In the genomic region with DNA sequence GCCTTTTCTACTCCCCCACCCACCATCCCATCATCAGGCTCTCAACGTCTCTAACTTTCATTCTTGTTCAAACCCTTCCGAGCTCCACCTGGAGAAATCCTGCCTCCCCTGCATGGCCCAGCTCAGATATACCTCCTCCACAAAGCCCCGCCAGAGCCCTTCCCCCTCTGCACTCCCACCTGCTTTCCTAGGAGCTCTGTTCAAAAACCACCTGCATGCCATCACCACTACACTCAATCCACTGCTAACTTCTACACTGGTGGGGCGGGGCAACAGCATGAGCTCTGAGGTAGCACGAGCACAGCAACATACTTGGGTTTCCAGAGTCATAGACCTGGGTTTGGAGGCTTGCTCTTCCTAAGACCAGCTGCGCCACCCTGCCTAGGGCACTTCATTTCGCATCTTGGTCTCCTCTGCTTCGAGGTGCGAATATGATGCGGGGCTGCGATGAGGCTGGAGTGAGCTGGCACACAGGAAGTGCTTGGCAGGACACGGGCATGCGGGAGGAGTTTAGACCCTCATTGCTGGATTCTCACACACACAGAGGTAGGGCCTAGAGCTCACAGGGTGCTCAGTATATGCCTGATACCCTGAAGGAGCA, we compare ENCODE assay signal across 13 cellular contexts. TPM values are rescaled to one million over a fixed set of nuclear protein-coding genes. Genes with fewer than 3 reads are reported as not detected.
DNase-seq lines count a peak whose midpoint lies in the region; ATAC-seq and TF ChIP-seq lines count a peak whose summit lies in the region.
"Had no signal": no experiment of that assay in that cellular context is flagged by ENCODE, and none has a peak within 500 bp of the region (broad histone marks: within the 10 kb centered on the region; RNA-seq: fewer than 3 reads in every experiment).

No MANE protein-coding gene starts in this region.

- H3K9me3 ChIP-seq in CD4-positive, alpha-beta memory T cell (ENCODE audit: control insufficient read depth in 1 of 2, low read length in 2 of 2), result no peaks in the 10 kb centered on the region
- no peaks in the 10 kb centered on the region for H3K9me3 ChIP-seq in mononuclear cell (ENCODE audit: low read depth, low read length)
- no peaks in the 10 kb centered on the region for H3K9me3 ChIP-seq in suprapubic skin
- H3K9me3 ChIP-seq: testis had no signal

- H3K27ac Mint-ChIP-seq in CD4-positive, alpha-beta memory T cell, result peak overlapping the region; percentile 58 to 92 (median 86)
- H3K27ac Mint-ChIP-seq in activated T-helper 17 cell treated with anti-CD3 and anti-CD28 coated beads, Interleukin-2, amount 50 U/mL, for 72 hours, result peak overlapping the region; percentile 94

- no peaks in the 10 kb centered on the region for H3K27me3 ChIP-seq in CD4-positive, alpha-beta memory T cell (ENCODE audit: insufficient read depth, low read length)
- no peaks in the 10 kb centered on the region for H3K27me3 ChIP-seq in mononuclear cell (ENCODE audit: insufficient read depth, low read length)
- H3K27me3 ChIP-seq in suprapubic skin, result no peaks in the 10 kb centered on the region
- H3K27me3 ChIP-seq: testis had no signal

- TF ChIP-seq POLR2A in suprapubic skin (IDR thresholded peaks at IDR 0.05), result no peak

- POLR2A ChIA-PET in CD4-positive, alpha-beta memory T cell (lab: Charles Lee; ENCODE audit: partially characterized antibody), result interaction anchor here (0.8 to 39.3 kb wide), 7 partner anchors 2 to 107 kb away, joined by 3 to 1390 read pairs (median 6); a partner anchor contains a TSS

- H3K27ac ChIP-seq in CD4-positive, alpha-beta memory T cell (ENCODE audit: low read depth, low read length), result peak overlapping the region; percentile 62
- no peak overlapping the region for H3K27ac ChIP-seq in suprapubic skin
- H3K27ac ChIP-seq: testis had no signal

- ATAC-seq in activated T-helper 17 cell treated with anti-CD3 and anti-CD28 coated beads, Interleukin-2, amount 50 U/mL, for 72 hours (replicated peaks), result no peak
- ATAC-seq in GM21367 (IDR thresholded peaks at IDR 0.05; ENCODE audit: unreplicated experiment), result no peak

- DNase-seq in CD4-positive, alpha-beta memory T cell, result no peak
- DNase-seq in occipital lobe (lab: John Stamatoyannopoulos, UW) (no peak), suprapubic skin (ENCODE audit: low spot score in 2 of 2) (no peak)
- DNase-seq: Calu3, GOT3, OCI-M1, retina, SW 1271, testis had no signal

- CTCF ChIA-PET in CD4-positive, alpha-beta memory T cell (lab: Charles Lee; ENCODE audit: partially characterized antibody), result interaction anchor here (0.7 to 5.2 kb wide), 17 partner anchors 11 to 142 kb away, joined by 3 to 30 read pairs (median 4); a partner anchor contains a TSS

- intact Hi-C loops in CD4-positive, alpha-beta memory T cell (cut with micrococcal nuclease), result loop anchor here (2.0 to 5.0 kb wide), 3 partner anchors 14 to 46 kb away; a partner anchor contains a TSS

- H3K36me3 Mint-ChIP-seq in CD4-positive, alpha-beta memory T cell, result peaks cover 45 to 64% of the 10 kb centered on the region in 2 donors
- peaks cover 95% of the 10 kb centered on the region for H3K36me3 Mint-ChIP-seq in activated T-helper 17 cell treated with anti-CD3 and anti-CD28 coated beads, Interleukin-2, amount 50 U/mL, for 72 hours (ENCODE audit: low read depth)

- peak overlapping the region; percentile 52 to 61 for H3K4me3 ChIP-seq in CD4-positive, alpha-beta memory T cell (ENCODE audit: low read length in 2 of 2)
- peak overlapping the region; percentile 71 for H3K4me3 ChIP-seq in GM12875 (ENCODE audit: low read depth, low read length)
- H3K4me3 ChIP-seq in mononuclear cell (ENCODE audit: low read length), result peak overlapping the region; percentile 52
- H3K4me3 ChIP-seq in suprapubic skin, result no peak overlapping the region
- H3K4me3 ChIP-seq: testis had no signal

- TF ChIP-seq CTCF in GM12875 (IDR thresholded peaks at IDR 0.05; ENCODE audit: borderline replicate concordance, insufficient read depth, low read depth, low read length) (no peak), suprapubic skin (IDR thresholded peaks at IDR 0.05) (no peak)

- peaks cover 66% of the 10 kb centered on the region for H3K4me1 ChIP-seq in CD4-positive, alpha-beta memory T cell (ENCODE audit: insufficient read depth, low read length)
- H3K4me1 ChIP-seq in mononuclear cell (ENCODE audit: insufficient read depth, low read length) (peaks cover 77% of the 10 kb centered on the region), suprapubic skin (no peaks in the 10 kb centered on the region)
- H3K4me1 ChIP-seq: testis had no signal

- TF ChIP-seq EP300 in suprapubic skin (IDR thresholded peaks at IDR 0.05), result no peak

- peak overlapping the region; percentile 81 to 97 (median 88) for H3K4me3 Mint-ChIP-seq in CD4-positive, alpha-beta memory T cell
- H3K4me3 Mint-ChIP-seq in activated T-helper 17 cell treated with anti-CD3 and anti-CD28 coated beads, Interleukin-2, amount 50 U/mL, for 72 hours, result peak overlapping the region; percentile 99

- WGBS in suprapubic skin, result 78% methylated on average over 12 of the region's 13 CpGs

- H3K9me3 Mint-ChIP-seq in CD4-positive, alpha-beta memory T cell, result no peaks in the 10 kb centered on the region
- H3K9me3 Mint-ChIP-seq in activated T-helper 17 cell treated with anti-CD3 and anti-CD28 coated beads, Interleukin-2, amount 50 U/mL, for 72 hours, result no peaks in the 10 kb centered on the region

- peaks cover 24% of the 10 kb centered on the region for H3K36me3 ChIP-seq in CD4-positive, alpha-beta memory T cell (ENCODE audit: insufficient read depth, low read length)
- H3K36me3 ChIP-seq in suprapubic skin, result no peaks in the 10 kb centered on the region

- peaks cover 42 to 85% (median 66%) of the 10 kb centered on the region in 4 donors for H3K4me1 Mint-ChIP-seq in CD4-positive, alpha-beta memory T cell
- peaks cover 24% of the 10 kb centered on the region for H3K4me1 Mint-ChIP-seq in activated T-helper 17 cell treated with anti-CD3 and anti-CD28 coated beads, Interleukin-2, amount 50 U/mL, for 72 hours

- H3K27me3 Mint-ChIP-seq in CD4-positive, alpha-beta memory T cell, result no peaks in the 10 kb centered on the region
- no peaks in the 10 kb centered on the region for H3K27me3 Mint-ChIP-seq in activated T-helper 17 cell treated with anti-CD3 and anti-CD28 coated beads, Interleukin-2, amount 50 U/mL, for 72 hours

RNA-seq across cellular contexts. Expression of a gene that starts 3.5 kb away (rescaled TPM):
- 100 to 1,000 TPM; 148 to 152 TPM for total RNA-seq in CD4-positive, alpha-beta memory T cell
- polyA plus RNA-seq in CD4-positive, alpha-beta memory T cell, result 100 to 1,000 TPM in 1 of 2 donors, 10 to 100 TPM in 1; 83.3 to 211 TPM
- 100 to 1,000 TPM; 103 to 191 TPM for total RNA-seq in activated T-helper 17 cell treated with anti-CD3 and anti-CD28 coated beads, Interleukin-2, amount 50 U/mL, for 72 hours
- total RNA-seq in mononuclear cell, result 132 TPM
- total RNA-seq in occipital lobe, result 0.62 TPM
- total RNA-seq in suprapubic skin, result 1 to 10 TPM in 3 of 4 donors, under 1 TPM in 1; 0.34 to 3.3 (median 1.7) TPM
- total RNA-seq: Calu3 had no signal

RNA-seq across cellular contexts. Expression of a gene that starts 44.5 kb away (rescaled TPM):
- under 1 TPM; 0.32 to 0.33 TPM for total RNA-seq in CD4-positive, alpha-beta memory T cell
- polyA plus RNA-seq in CD4-positive, alpha-beta memory T cell, result under 1 TPM; 0.48 to 0.90 TPM
- total RNA-seq in activated T-helper 17 cell treated with anti-CD3 and anti-CD28 coated beads, Interleukin-2, amount 50 U/mL, for 72 hours, result under 1 TPM; 0.45 to 0.52 TPM
- total RNA-seq in mononuclear cell (0.31 TPM), occipital lobe (0.31 TPM), suprapubic skin (1 to 10 TPM in 3 of 4 donors, under 1 TPM in 1; 0.83 to 6.1 (median 2.4) TPM)
- total RNA-seq: Calu3 had no signal

Comparison
In these comparisons a context has a peak if more than half of its experiments do, and no peak if none do; other contexts are left out.
1. RNA of a gene that starts 3.5 kb away (total RNA-seq): 103 to 191 TPM in activated T-helper 17 cell treated with anti-CD3 and anti-CD28 coated beads, Interleukin-2, amount 50 U/mL, for 72 hours, 148 to 152 TPM in CD4-positive, alpha-beta memory T cell and 132 TPM in mononuclear cell (single experiment); 0.34 to 3.3 TPM in suprapubic skin and 0.62 TPM in occipital lobe (single experiment); every median in the first group is over 10 times any median in the second.